Comparison of ENCODE assay signal across 22 cellular contexts in the genomic region with DNA sequence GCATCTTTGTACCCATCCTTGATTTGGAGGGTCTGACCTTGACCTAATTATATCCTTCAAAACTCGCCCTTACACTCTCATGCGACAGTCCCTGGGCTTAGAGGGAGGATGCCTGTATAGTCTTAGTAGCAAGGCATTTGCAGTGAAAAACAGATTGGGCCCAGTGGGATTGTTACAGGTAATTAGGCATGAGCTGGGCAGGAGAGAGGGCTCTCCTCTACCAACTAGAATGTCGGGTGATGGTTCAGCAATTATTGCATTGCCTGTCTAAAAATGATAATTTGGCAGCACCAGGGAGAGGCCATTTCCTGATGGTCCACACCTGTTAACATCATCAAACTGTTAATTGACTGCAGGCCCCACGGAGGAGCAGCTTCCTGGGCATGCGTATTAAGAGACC. TPM values are rescaled to one million over a fixed set of nuclear protein-coding genes. Genes with fewer than 3 reads are reported as not detected.
DNase-seq lines count a peak whose midpoint lies in the region; ATAC-seq and TF ChIP-seq lines count a peak whose summit lies in the region.
"Had no signal": no experiment of that assay in that cellular context is flagged by ENCODE, and none has a peak within 500 bp of the region (broad histone marks: within the 10 kb centered on the region; RNA-seq: fewer than 3 reads in every experiment).

No MANE protein-coding gene starts in this region.

- no peaks in the 10 kb centered on the region for H3K9me2 ChIP-seq in OCI-LY7 (ENCODE audit: insufficient read depth, low read length)

- TF ChIP-seq POLR2A in upper lobe of left lung (IDR thresholded peaks at IDR 0.05) = no peak

- TF ChIP-seq EP300 in upper lobe of left lung (IDR thresholded peaks at IDR 0.05) = no peak

- peaks cover 6% of the 10 kb centered on the region for H3K4me1 Mint-ChIP-seq in Caco-2 (ENCODE audit: low read depth, unreplicated experiment)
- peaks cover 20% of the 10 kb centered on the region for H3K4me1 Mint-ChIP-seq in mesothelial cell of epicardium
- H3K4me1 Mint-ChIP-seq: CD14-positive monocyte, T-cell had no signal

- H3K27ac Mint-ChIP-seq in Caco-2 (ENCODE audit: unreplicated experiment) (peak overlapping the region; percentile 73), mesothelial cell of epicardium (peak overlapping the region; percentile 87)
- H3K27ac Mint-ChIP-seq: CD14-positive monocyte, IgD-negative memory B cell, T-cell had no signal

- no peaks in the 10 kb centered on the region for H3K27me3 ChIP-seq in BLaER1 treated with 17β-estradiol and CSF1 and Interleukin-3, amounts not matched to agents 10 nM and 100 nM
- H3K27me3 ChIP-seq in Caco-2 (replicated peaks; ENCODE audit: control insufficient read depth, insufficient read depth, low read length) (no peaks in the 10 kb centered on the region), upper lobe of left lung (no peaks in the 10 kb centered on the region)

- peaks cover 0 to 6% (median 5%) of the 10 kb centered on the region in 11 experiments; a peak in 12 of 22 replicates for H3K9me3 ChIP-seq in BLaER1 treated with 17β-estradiol and CSF1 and Interleukin-3, amounts not matched to agents 10 nM and 100 nM (replicated peaks in 1 of 11)
- H3K9me3 ChIP-seq in Caco-2 (no peaks in the 10 kb centered on the region; the same call in 1 of the 2 replicates), OCI-LY7 (ENCODE audit: low read length) (no peaks in the 10 kb centered on the region), upper lobe of left lung (peaks cover 0 to under 1% (median 0%) of the 10 kb centered on the region in 4 donors)
- H3K9me3 ChIP-seq: HAP-1 had no signal

- intact Hi-C loops in Caco-2 (cut with micrococcal nuclease; ENCODE audit: unreplicated experiment) = no loop called here
- intact Hi-C loops in OCI-LY7 (cut with micrococcal nuclease; ENCODE audit: unreplicated experiment) = no loop called here

- WGBS in upper lobe of left lung, 2 donors = 83 to 84% methylated on average over 5 of the region's 5 CpGs

- H3K36me3 Mint-ChIP-seq in Caco-2 (ENCODE audit: insufficient read depth, unreplicated experiment) (no peaks in the 10 kb centered on the region), mesothelial cell of epicardium (peaks cover 4% of the 10 kb centered on the region)

- H3K4me1 ChIP-seq in BLaER1 treated with 17β-estradiol and CSF1 and Interleukin-3, amounts not matched to agents 10 nM and 100 nM = peaks cover 0 to 10% (median 8%) of the 10 kb centered on the region in 10 experiments; a peak in 14 of 20 replicates
- H3K4me1 ChIP-seq in Caco-2 = peaks cover 21% of the 10 kb centered on the region
- H3K4me1 ChIP-seq in OCI-LY7 (ENCODE audit: insufficient read depth, low read length, poor library complexity, severe bottlenecking) = no peaks in the 10 kb centered on the region
- no peaks in the 10 kb centered on the region for H3K4me1 ChIP-seq in upper lobe of left lung

- TF ChIP-seq CTCF in Caco-2 (IDR thresholded peaks at IDR 0.05; ENCODE audit: insufficient read depth in 1 of 2, low read depth in 1 of 2, low read length in 1 of 2, severe bottlenecking in 1 of 2, unreplicated experiment in 1 of 2) (no peak), mesothelial cell of epicardium (IDR thresholded peaks at IDR 0.05; ENCODE audit: unreplicated experiment) (no peak), OCI-LY7 (conservative IDR thresholded peaks at IDR 0.05; ENCODE audit: low read length) (no peak), upper lobe of left lung (IDR thresholded peaks at IDR 0.05) (no peak)

- no peak overlapping the region for H3K27ac ChIP-seq in BLaER1 treated with 17β-estradiol and CSF1 and Interleukin-3, amounts not matched to agents 10 nM and 100 nM
- H3K27ac ChIP-seq in OCI-LY7 (ENCODE audit: low read depth, low read length, poor library complexity, severe bottlenecking) (no peak overlapping the region), upper lobe of left lung (no peak overlapping the region)

- H3K9me3 Mint-ChIP-seq in Caco-2 (ENCODE audit: unreplicated experiment) = no peaks in the 10 kb centered on the region
- H3K9me3 Mint-ChIP-seq in mesothelial cell of epicardium = no peaks in the 10 kb centered on the region
- H3K9me3 Mint-ChIP-seq: IgD-negative memory B cell, T-cell had no signal

- POLR2A ChIA-PET in Caco-2 (lab: Charles Lee) (no interaction called here), OCI-LY7 (lab: Charles Lee) (no interaction called here)

- no peaks in the 10 kb centered on the region for H3K79me2 ChIP-seq in OCI-LY7 (ENCODE audit: insufficient read depth, low read depth, low read length)

- H3K27me3 Mint-ChIP-seq in Caco-2 (ENCODE audit: insufficient read depth, unreplicated experiment) (no peaks in the 10 kb centered on the region), mesothelial cell of epicardium (ENCODE audit: low read depth) (no peaks in the 10 kb centered on the region)
- H3K27me3 Mint-ChIP-seq: IgD-negative memory B cell, T-cell had no signal

- no peak overlapping the region for H3K9ac ChIP-seq in BLaER1 treated with 17β-estradiol and CSF1 and Interleukin-3, amounts not matched to agents 10 nM and 100 nM

- BruUV-seq in Caco-2 (replicated peaks; lab: Mats Ljungman, UMichigan) (no TSS peak), OCI-LY7 (replicated peaks; lab: Mats Ljungman, UMichigan) (no TSS peak)

- H3K36me3 ChIP-seq in BLaER1 treated with 17β-estradiol and CSF1 and Interleukin-3, amounts not matched to agents 10 nM and 100 nM = peaks cover 0 to 29% (median 6%) of the 10 kb centered on the region in 11 experiments; a peak in 9 of 22 replicates
- H3K36me3 ChIP-seq in Caco-2 (ENCODE audit: control insufficient read depth, insufficient read depth, low read length) (no peaks in the 10 kb centered on the region), OCI-LY7 (ENCODE audit: insufficient read depth, low read length) (no peaks in the 10 kb centered on the region), upper lobe of left lung (no peaks in the 10 kb centered on the region)
- H3K36me3 ChIP-seq: HAP-1 had no signal

- DNase-seq in Caco-2 (no peak), NCI-H69 (lab: John Stamatoyannopoulos, UW) (peak; percentile 78), mesothelial cell of epicardium (ENCODE audit: low spot score in 2 of 2, unreplicated experiment in 2 of 2) (no peak), NCI-H1092 treated with DMSO at 0.1 percent for 48 hours (lab: John Stamatoyannopoulos, UW) (no peak), OCI-LY7 (ENCODE audit: low spot score) (no peak), upper lobe of left lung (no peak)
- DNase-seq: ACHN, DMS153, GF-D8, Karpas-422, NCI-H1048, NCI-H1694 treated with DMSO at 0.1 percent for 48 hours, NCI-H446 treated with DMSO at 0.1 percent for 48 hours, OCI-M1, SIG-M5, T-cell had no signal

- peak overlapping the region in 10 of 11 experiments; percentile 1 to 55 (median 30); a peak in 12 of 22 replicates for H3K4me2 ChIP-seq in BLaER1 treated with 17β-estradiol and CSF1 and Interleukin-3, amounts not matched to agents 10 nM and 100 nM
- H3K4me2 ChIP-seq in OCI-LY7 (ENCODE audit: low read length) = no peak overlapping the region

- no peak overlapping the region for H2AFZ ChIP-seq in OCI-LY7 (ENCODE audit: low read length)

- H4K20me1 ChIP-seq in BLaER1 treated with 17β-estradiol and CSF1 and Interleukin-3, amounts not matched to agents 10 nM and 100 nM = 0 out of 22 replicates have a peak, but pooled peaks cover 0 to 6% (median 0%) of the 10 kb centered on the region in 11 experiments
- H4K20me1 ChIP-seq in OCI-LY7 (ENCODE audit: insufficient read depth, low read length) = no peaks in the 10 kb centered on the region

- no peak for ATAC-seq in HG03139 (IDR thresholded peaks at IDR 0.05; ENCODE audit: unreplicated experiment)
- no peak for ATAC-seq in upper lobe of left lung (ENCODE audit: low FRiP score in 2 of 2)
- ATAC-seq: SK-N-SH treated with all-trans-retinoic acid at 6 μM for 48 hours, T-cell had no signal

- H3K4me3 Mint-ChIP-seq in Caco-2 (ENCODE audit: unreplicated experiment) = no peak overlapping the region
- no peak overlapping the region for H3K4me3 Mint-ChIP-seq in mesothelial cell of epicardium
- H3K4me3 Mint-ChIP-seq: CD14-positive monocyte, IgD-negative memory B cell, T-cell had no signal

- no peak overlapping the region for H3K4me3 ChIP-seq in BLaER1 treated with 17β-estradiol and CSF1 and Interleukin-3, amounts not matched to agents 10 nM and 100 nM
- H3K4me3 ChIP-seq in Caco-2 (ENCODE audit: low read depth, low read length) = no peak overlapping the region
- H3K4me3 ChIP-seq in OCI-LY7 (ENCODE audit: low read depth, low read length, poor library complexity, severe bottlenecking) = no peak overlapping the region
- H3K4me3 ChIP-seq in upper lobe of left lung = no peak overlapping the region
- H3K4me3 ChIP-seq: HAP-1 had no signal

- CTCF ChIA-PET in Caco-2 (lab: Charles Lee) (no interaction called here), OCI-LY7 (lab: Charles Lee; ENCODE audit: unreplicated experiment) (no interaction called here)

RNA-seq across cellular contexts. Expression of a gene that starts 32.4 kb away (rescaled TPM):
- total RNA-seq in Caco-2 (2022) (50.0 and 56.7 TPM in 2 replicates), mesothelial cell of epicardium (36.1 to 40.3 TPM (median 37.9 TPM) in 3 replicates), OCI-LY7 (2022) (17.7 and 22.0 TPM in 2 replicates), upper lobe of left lung (10 to 100 TPM; 27.0 to 59.7 (median 35.6) TPM)
- 22.1 and 22.6 TPM in 2 replicates for total RNA-seq in OCI-LY7 (2014; rRNA removed; shearing (Covaris generic))

RNA-seq across cellular contexts. Expression of a gene that starts 49.4 kb away (rescaled TPM):
- total RNA-seq in Caco-2 (2022) = 306 and 307 TPM in 2 replicates
- 153 to 162 TPM (median 161 TPM) in 3 replicates for total RNA-seq in mesothelial cell of epicardium
- 144 and 196 TPM in 2 replicates for total RNA-seq in OCI-LY7 (2014; rRNA removed; shearing (Covaris generic))
- total RNA-seq in OCI-LY7 (2022) = 192 and 232 TPM in 2 replicates
- total RNA-seq in upper lobe of left lung = 10 to 100 TPM; 27.0 to 92.7 (median 66.8) TPM
